Comparison of ENCODE assay signal across 1 cellular context in the genomic region with DNA sequence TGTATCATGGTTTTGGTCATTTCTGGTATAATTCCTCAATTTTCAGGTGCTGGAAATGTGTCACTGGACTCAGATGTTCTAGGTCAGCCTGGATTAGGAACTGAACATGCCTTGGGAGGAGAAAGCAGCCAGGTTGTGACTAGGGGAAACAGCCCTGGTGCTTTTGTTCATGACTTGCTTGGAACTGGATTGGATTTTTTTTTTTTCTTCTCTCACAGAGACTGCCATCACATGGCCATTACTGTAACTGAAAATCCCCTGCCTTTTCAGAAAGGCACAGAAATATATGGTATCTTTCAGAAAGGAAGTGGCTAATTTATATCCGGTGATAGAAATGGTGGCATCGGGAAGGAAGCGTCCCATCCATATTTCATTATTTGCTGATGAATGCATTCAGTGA.
TF ChIP-seq lines count a peak whose summit lies in the region.

No MANE protein-coding gene starts in this region.

TF ChIP-seq in H1, 55 proteins besides CTCF, POLR2A, EP300 and RAD21:
- TF ChIP-seq, protein P1, sequence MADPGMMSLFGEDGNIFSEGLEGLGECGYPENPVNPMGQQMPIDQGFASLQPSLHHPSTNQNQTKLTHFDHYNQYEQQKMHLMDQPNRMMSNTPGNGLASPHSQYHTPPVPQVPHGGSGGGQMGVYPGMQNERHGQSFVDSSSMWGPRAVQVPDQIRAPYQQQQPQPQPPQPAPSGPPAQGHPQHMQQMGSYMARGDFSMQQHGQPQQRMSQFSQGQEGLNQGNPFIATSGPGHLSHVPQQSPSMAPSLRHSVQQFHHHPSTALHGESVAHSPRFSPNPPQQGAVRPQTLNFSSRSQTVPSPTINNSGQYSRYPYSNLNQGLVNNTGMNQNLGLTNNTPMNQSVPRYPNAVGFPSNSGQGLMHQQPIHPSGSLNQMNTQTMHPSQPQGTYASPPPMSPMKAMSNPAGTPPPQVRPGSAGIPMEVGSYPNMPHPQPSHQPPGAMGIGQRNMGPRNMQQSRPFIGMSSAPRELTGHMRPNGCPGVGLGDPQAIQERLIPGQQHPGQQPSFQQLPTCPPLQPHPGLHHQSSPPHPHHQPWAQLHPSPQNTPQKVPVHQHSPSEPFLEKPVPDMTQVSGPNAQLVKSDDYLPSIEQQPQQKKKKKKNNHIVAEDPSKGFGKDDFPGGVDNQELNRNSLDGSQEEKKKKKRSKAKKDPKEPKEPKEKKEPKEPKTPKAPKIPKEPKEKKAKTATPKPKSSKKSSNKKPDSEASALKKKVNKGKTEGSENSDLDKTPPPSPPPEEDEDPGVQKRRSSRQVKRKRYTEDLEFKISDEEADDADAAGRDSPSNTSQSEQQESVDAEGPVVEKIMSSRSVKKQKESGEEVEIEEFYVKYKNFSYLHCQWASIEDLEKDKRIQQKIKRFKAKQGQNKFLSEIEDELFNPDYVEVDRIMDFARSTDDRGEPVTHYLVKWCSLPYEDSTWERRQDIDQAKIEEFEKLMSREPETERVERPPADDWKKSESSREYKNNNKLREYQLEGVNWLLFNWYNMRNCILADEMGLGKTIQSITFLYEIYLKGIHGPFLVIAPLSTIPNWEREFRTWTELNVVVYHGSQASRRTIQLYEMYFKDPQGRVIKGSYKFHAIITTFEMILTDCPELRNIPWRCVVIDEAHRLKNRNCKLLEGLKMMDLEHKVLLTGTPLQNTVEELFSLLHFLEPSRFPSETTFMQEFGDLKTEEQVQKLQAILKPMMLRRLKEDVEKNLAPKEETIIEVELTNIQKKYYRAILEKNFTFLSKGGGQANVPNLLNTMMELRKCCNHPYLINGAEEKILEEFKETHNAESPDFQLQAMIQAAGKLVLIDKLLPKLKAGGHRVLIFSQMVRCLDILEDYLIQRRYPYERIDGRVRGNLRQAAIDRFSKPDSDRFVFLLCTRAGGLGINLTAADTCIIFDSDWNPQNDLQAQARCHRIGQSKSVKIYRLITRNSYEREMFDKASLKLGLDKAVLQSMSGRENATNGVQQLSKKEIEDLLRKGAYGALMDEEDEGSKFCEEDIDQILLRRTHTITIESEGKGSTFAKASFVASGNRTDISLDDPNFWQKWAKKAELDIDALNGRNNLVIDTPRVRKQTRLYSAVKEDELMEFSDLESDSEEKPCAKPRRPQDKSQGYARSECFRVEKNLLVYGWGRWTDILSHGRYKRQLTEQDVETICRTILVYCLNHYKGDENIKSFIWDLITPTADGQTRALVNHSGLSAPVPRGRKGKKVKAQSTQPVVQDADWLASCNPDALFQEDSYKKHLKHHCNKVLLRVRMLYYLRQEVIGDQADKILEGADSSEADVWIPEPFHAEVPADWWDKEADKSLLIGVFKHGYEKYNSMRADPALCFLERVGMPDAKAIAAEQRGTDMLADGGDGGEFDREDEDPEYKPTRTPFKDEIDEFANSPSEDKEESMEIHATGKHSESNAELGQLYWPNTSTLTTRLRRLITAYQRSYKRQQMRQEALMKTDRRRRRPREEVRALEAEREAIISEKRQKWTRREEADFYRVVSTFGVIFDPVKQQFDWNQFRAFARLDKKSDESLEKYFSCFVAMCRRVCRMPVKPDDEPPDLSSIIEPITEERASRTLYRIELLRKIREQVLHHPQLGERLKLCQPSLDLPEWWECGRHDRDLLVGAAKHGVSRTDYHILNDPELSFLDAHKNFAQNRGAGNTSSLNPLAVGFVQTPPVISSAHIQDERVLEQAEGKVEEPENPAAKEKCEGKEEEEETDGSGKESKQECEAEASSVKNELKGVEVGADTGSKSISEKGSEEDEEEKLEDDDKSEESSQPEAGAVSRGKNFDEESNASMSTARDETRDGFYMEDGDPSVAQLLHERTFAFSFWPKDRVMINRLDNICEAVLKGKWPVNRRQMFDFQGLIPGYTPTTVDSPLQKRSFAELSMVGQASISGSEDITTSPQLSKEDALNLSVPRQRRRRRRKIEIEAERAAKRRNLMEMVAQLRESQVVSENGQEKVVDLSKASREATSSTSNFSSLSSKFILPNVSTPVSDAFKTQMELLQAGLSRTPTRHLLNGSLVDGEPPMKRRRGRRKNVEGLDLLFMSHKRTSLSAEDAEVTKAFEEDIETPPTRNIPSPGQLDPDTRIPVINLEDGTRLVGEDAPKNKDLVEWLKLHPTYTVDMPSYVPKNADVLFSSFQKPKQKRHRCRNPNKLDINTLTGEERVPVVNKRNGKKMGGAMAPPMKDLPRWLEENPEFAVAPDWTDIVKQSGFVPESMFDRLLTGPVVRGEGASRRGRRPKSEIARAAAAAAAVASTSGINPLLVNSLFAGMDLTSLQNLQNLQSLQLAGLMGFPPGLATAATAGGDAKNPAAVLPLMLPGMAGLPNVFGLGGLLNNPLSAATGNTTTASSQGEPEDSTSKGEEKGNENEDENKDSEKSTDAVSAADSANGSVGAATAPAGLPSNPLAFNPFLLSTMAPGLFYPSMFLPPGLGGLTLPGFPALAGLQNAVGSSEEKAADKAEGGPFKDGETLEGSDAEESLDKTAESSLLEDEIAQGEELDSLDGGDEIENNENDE (IDR thresholded peaks at IDR 0.05; ENCODE audit: insufficient replicate concordance, low read length): no peak
- TF ChIP-seq CBX8 (IDR thresholded peaks at IDR 0.05; ENCODE audit: borderline replicate concordance, low read depth, low read length) (no peak), EGR1 (IDR thresholded peaks at IDR 0.05; ENCODE audit: borderline replicate concordance, low read depth, low read length) (no peak), TAF1 (IDR thresholded peaks at IDR 0.05; ENCODE audit: low read depth, low read length) (no peak), YY1 (IDR thresholded peaks at IDR 0.05; ENCODE audit: low read depth, low read length) (no peak), RBBP5 (IDR thresholded peaks at IDR 0.05; ENCODE audit: borderline replicate concordance, low read depth, low read length) (no peak)
- TF ChIP-seq, protein P2, sequence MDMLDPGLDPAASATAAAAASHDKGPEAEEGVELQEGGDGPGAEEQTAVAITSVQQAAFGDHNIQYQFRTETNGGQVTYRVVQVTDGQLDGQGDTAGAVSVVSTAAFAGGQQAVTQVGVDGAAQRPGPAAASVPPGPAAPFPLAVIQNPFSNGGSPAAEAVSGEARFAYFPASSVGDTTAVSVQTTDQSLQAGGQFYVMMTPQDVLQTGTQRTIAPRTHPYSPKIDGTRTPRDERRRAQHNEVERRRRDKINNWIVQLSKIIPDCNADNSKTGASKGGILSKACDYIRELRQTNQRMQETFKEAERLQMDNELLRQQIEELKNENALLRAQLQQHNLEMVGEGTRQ (IDR thresholded peaks at IDR 0.05; ENCODE audit: low read length): no peak
